Comparison of ENCODE assay signal across 19 cellular contexts in the genomic region with DNA sequence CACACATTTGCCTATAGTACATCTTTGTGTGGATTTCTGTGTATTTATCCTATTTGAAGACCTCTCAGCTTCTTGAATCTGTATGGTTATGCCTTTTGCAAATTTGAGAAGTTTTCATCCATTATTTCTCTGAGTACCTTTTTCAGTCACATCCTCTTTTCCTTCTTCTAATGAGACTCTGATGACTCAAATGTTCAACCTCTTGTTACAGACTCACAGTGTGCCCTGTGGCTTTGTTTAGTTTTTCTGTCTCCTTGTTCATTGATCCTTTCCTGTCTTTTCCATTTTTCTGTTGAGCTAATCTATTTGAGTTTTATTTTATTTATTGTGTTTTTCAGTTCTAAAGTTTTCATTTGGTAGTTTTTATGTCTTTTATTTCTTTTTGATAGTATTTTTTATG.
DNase-seq lines count a peak whose midpoint lies in the region; ATAC-seq and TF ChIP-seq lines count a peak whose summit lies in the region.
"Had no signal": no experiment of that assay in that cellular context is flagged by ENCODE, and none has a peak within 500 bp of the region (broad histone marks: within the 10 kb centered on the region; RNA-seq: fewer than 3 reads in every experiment).

No MANE protein-coding gene starts in this region.

- no peak for TF ChIP-seq CTCF in astrocyte of the spinal cord (IDR thresholded peaks at IDR 0.05; ENCODE audit: low read depth, low read length)
- TF ChIP-seq CTCF in fibroblast of mammary gland (conservative IDR thresholded peaks at IDR 0.05; ENCODE audit: control insufficient read depth, insufficient read depth, low read depth, low read length) = no peak
- TF ChIP-seq CTCF in smooth muscle cell (IDR thresholded peaks at IDR 0.05; ENCODE audit: borderline replicate concordance, insufficient read depth, poor library complexity, severe bottlenecking) = no peak

- no peak for ATAC-seq in HG03135 (IDR thresholded peaks at IDR 0.05; ENCODE audit: unreplicated experiment)

- DNase-seq in HT1080 (ENCODE audit: low read depth) = peak; percentile 20
- DNase-seq in astrocyte of the spinal cord (ENCODE audit: low read depth, low spot score) = peak; percentile 40
- peak; percentile 7 for DNase-seq in fibroblast of mammary gland (ENCODE audit: low read depth)
- no peak for DNase-seq in smooth muscle cell (lab: John Stamatoyannopoulos, UW; ENCODE audit: unreplicated experiment)
- no peak for DNase-seq in activated CD8-positive, alpha-beta memory T cell treated with anti-CD3 and anti-CD28 coated beads, Interleukin-2, amount 50 U/mL, for 4 hours
- no peak for DNase-seq in NCI-H1092 treated with DMSO at 0.1 percent for 48 hours (lab: John Stamatoyannopoulos, UW)
- DNase-seq: Caco-2; CD4-positive, CD25-positive, alpha-beta regulatory T cell; DMS153; H7; NCI-H1417 treated with DMSO at 0.1 percent for 48 hours; NCI-H2029; NCI-H2171 treated with DMSO at 0.1 percent for 48 hours; NCI-H446 treated with DMSO at 0.1 percent for 48 hours; NK-92 treated with Interleukin-12 subunit alpha and Interleukin-12 subunit beta, amount 100 ng/mL, for 24 hours; OCI-M1; SJCRH30 had no signal

- no peaks in the 10 kb centered on the region for H3K36me3 ChIP-seq in smooth muscle cell (ENCODE audit: low read depth)
- H3K36me3 ChIP-seq: SJCRH30 had no signal

- H3K4me3 ChIP-seq in astrocyte of the spinal cord (ENCODE audit: low read depth, low read length) (no peak overlapping the region), fibroblast of mammary gland (ENCODE audit: control insufficient read depth, low read depth, low read length) (no peak overlapping the region), smooth muscle cell (no peak overlapping the region)
- H3K4me3 ChIP-seq: SJCRH30 had no signal

- no peak overlapping the region for H3K4me2 ChIP-seq in smooth muscle cell

- no peaks in the 10 kb centered on the region for H3K27me3 ChIP-seq in smooth muscle cell (ENCODE audit: low read depth)
- H3K27me3 ChIP-seq: SJCRH30 had no signal

- no peaks in the 10 kb centered on the region for H3K4me1 ChIP-seq in smooth muscle cell (ENCODE audit: low read depth)
- H3K4me1 ChIP-seq: Caco-2, SJCRH30 had no signal

- H3F3A ChIP-seq in smooth muscle cell (ENCODE audit: low read depth) = no peaks in the 10 kb centered on the region

- in situ Hi-C loops in astrocyte of the spinal cord (cut with HindIII; ENCODE audit: low sequenced_read_pairs) = no loop called here

- H2AFZ ChIP-seq in smooth muscle cell (ENCODE audit: low read depth) = no peak overlapping the region

- no peaks in the 10 kb centered on the region for H4K20me1 ChIP-seq in smooth muscle cell (ENCODE audit: low read depth)

- no peaks in the 10 kb centered on the region for H3K79me2 ChIP-seq in smooth muscle cell (ENCODE audit: low read depth)

- no peaks in the 10 kb centered on the region for H3K9me3 ChIP-seq in smooth muscle cell (replicated peaks; ENCODE audit: low read depth)
- H3K9me3 ChIP-seq: SJCRH30 had no signal

- H3K9ac ChIP-seq in smooth muscle cell (ENCODE audit: low read depth) = peak overlapping the region; percentile 19

- H3K27ac ChIP-seq in smooth muscle cell (ENCODE audit: low read depth) = peak overlapping the region; percentile 83
- H3K27ac ChIP-seq: RWPE1, SJCRH30 had no signal

Comparison
In these comparisons a context has a peak if more than half of its experiments do, and no peak if none do; other contexts are left out.
1. DNase-seq: peak in HT1080 (single experiment), astrocyte of the spinal cord (single experiment) and fibroblast of mammary gland (single experiment); none in smooth muscle cell (single experiment), activated CD8-positive, alpha-beta memory T cell treated with anti-CD3 and anti-CD28 coated beads, Interleukin-2, amount 50 U/mL, for 4 hours (single experiment) and NCI-H1092 treated with DMSO at 0.1 percent for 48 hours (single experiment).